Comparison of ENCODE assay signal across 9 cellular contexts in the genomic region with DNA sequence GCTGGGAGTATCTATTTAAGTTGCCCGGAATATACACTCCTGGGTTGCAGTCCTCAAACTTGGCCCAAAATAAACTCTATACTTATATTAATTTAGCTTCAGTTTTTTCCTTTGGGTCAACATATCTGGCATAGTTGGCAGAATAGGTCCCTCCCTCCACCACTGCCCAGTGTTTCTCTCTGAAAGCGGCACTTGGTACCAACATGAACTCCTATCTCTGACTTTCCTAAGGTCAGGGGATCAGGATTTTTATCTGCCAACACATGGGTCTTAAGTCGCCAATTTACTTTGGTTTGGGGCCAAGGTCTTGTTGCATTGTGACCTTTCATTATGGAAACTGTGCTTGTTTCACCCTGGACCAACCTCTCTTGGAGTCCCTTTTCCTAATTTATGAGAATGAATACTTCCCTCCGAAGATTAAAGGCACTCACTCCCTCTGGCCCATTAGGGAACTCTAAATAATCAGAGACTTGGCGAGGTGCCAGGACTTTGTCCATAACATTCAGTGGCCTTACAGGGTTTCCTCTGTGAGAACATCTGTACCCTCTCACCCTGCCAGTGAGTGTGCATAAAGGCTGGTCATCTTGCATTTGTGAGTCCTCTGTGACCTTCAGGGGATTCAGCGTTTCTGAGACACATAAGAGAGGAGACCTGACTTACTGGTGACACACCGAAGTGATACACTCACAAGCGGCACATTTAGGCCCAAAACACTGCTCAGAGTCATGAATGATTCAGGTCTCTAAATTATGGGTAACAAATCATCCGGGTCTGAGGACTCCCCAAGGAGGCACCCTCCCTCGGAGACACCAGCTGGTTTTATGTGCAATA. TPM values are rescaled to one million over a fixed set of nuclear protein-coding genes. Genes with fewer than 3 reads are reported as not detected.
DNase-seq lines count a peak whose midpoint lies in the region; ATAC-seq and TF ChIP-seq lines count a peak whose summit lies in the region.
"Had no signal": no experiment of that assay in that cellular context is flagged by ENCODE, and none has a peak within 500 bp of the region (broad histone marks: within the 10 kb centered on the region; RNA-seq: fewer than 3 reads in every experiment).

No MANE protein-coding gene starts in this region.

- ATAC-seq in heart left ventricle (peak; percentile 49 to 66 (median 57)), HG02884 (IDR thresholded peaks at IDR 0.05; ENCODE audit: unreplicated experiment) (no peak)

- H3K36me3 Mint-ChIP-seq in activated CD4-positive, alpha-beta T cell treated with anti-CD3 and anti-CD28 coated beads, Interleukin-2, amount 10 ng/mL, durations not matched to agents 24 days and 14 days (ENCODE audit: low read depth), result peaks cover 22% of the 10 kb centered on the region

- DNase-seq in HuH-7.5 (ENCODE audit: low spot score), result peak; percentile 28
- peak; percentile 14 for DNase-seq in RPMI8226
- DNase-seq in heart left ventricle, result peak in 4 of 5 donors; percentile 55 to 81 (median 71)
- peak in 14 of 49 donors; percentile 2 to 87 (median 10) for DNase-seq in substantia nigra (lab: John Stamatoyannopoulos, UW)
- no peak for DNase-seq in SIG-M5 treated with dmso at 0.1 percent for 504 hours (lab: John Stamatoyannopoulos, UW; ENCODE audit: unreplicated experiment)
- no peak for DNase-seq in activated CD4-positive, alpha-beta T cell treated with anti-CD3 and anti-CD28 coated beads, Interleukin-2, amount 10 ng/mL, durations not matched to agents 24 days and 14 days
- DNase-seq: activated naive CD4-positive, alpha-beta T cell treated with anti-CD3 and anti-CD28 coated beads for 36 hours had no signal

- no peak overlapping the region for H3K4me3 Mint-ChIP-seq in activated CD4-positive, alpha-beta T cell treated with anti-CD3 and anti-CD28 coated beads, Interleukin-2, amount 10 ng/mL, durations not matched to agents 24 days and 14 days
- H3K4me3 Mint-ChIP-seq: activated naive CD4-positive, alpha-beta T cell treated with anti-CD3 and anti-CD28 coated beads for 36 hours had no signal

- 32 to 50% (median 44%) methylated on average over 10 of the region's 10 CpGs for WGBS in heart left ventricle, 4 donors

- no peak for TF ChIP-seq CTCF in heart left ventricle (IDR thresholded peaks at IDR 0.05)

- H3K9me3 ChIP-seq in heart left ventricle, result no peaks in the 10 kb centered on the region

- H3K9me3 Mint-ChIP-seq in activated CD4-positive, alpha-beta T cell treated with anti-CD3 and anti-CD28 coated beads, Interleukin-2, amount 10 ng/mL, durations not matched to agents 24 days and 14 days, result no peaks in the 10 kb centered on the region
- H3K9me3 Mint-ChIP-seq: activated naive CD4-positive, alpha-beta T cell treated with anti-CD3 and anti-CD28 coated beads for 36 hours had no signal

- H3K27ac Mint-ChIP-seq in activated CD4-positive, alpha-beta T cell treated with anti-CD3 and anti-CD28 coated beads, Interleukin-2, amount 10 ng/mL, durations not matched to agents 24 days and 14 days, result no peak overlapping the region
- H3K27ac Mint-ChIP-seq: activated naive CD4-positive, alpha-beta T cell treated with anti-CD3 and anti-CD28 coated beads for 36 hours had no signal

- H3K27me3 ChIP-seq in heart left ventricle, result no peaks in the 10 kb centered on the region

- H3K4me3 ChIP-seq in heart left ventricle, result peak overlapping the region in 1 of 12 donors; percentile 12
- H3K4me3 ChIP-seq: PC-9 had no signal

- H3K4me1 Mint-ChIP-seq in activated CD4-positive, alpha-beta T cell treated with anti-CD3 and anti-CD28 coated beads, Interleukin-2, amount 10 ng/mL, durations not matched to agents 24 days and 14 days, result peaks cover 17% of the 10 kb centered on the region

- peaks cover 0 to 18% (median 11%) of the 10 kb centered on the region in 9 donors for H3K36me3 ChIP-seq in heart left ventricle

- no peaks in the 10 kb centered on the region for H3K27me3 Mint-ChIP-seq in activated CD4-positive, alpha-beta T cell treated with anti-CD3 and anti-CD28 coated beads, Interleukin-2, amount 10 ng/mL, durations not matched to agents 24 days and 14 days

- peak overlapping the region; percentile 27 to 62 (median 56) for H3K27ac ChIP-seq in heart left ventricle
- peak overlapping the region; percentile 17 for H3K27ac ChIP-seq in substantia nigra (ENCODE audit: low read depth, low read length, poor library complexity, severe bottlenecking)
- H3K27ac ChIP-seq: PC-9 had no signal

- no peak for TF ChIP-seq POLR2A in heart left ventricle (IDR thresholded peaks at IDR 0.05)

- peaks cover 3 to 50% (median 30%) of the 10 kb centered on the region in 12 donors for H3K4me1 ChIP-seq in heart left ventricle

- intact Hi-C loops in heart left ventricle (cut with DNase I), result loop anchor here in 3 of 10 donors (5.0 kb wide), 1 partner anchor 45 kb away; the partner anchor contains the start of gene KBTBD2 (in 3 of the 3)
- intact Hi-C loops in activated CD4-positive, alpha-beta T cell treated with anti-CD3 and anti-CD28 coated beads, Interleukin-2, amount 10 ng/mL, durations not matched to agents 24 days and 14 days (cut with micrococcal nuclease), result no loop called here

RNA-seq across cellular contexts. Expression of gene FKBP9, which starts 19.7 kb away (rescaled TPM):
- 100 to 1,000 TPM in 7 of 9 donors, 10 to 100 TPM in 2; 91.1 to 146 (median 130) TPM for total RNA-seq in heart left ventricle
- 10 to 100 TPM; 37.1 to 56.2 TPM for polyA plus RNA-seq in heart left ventricle
- 0.93 and 1.3 TPM in 2 replicates for total RNA-seq in activated CD4-positive, alpha-beta T cell treated with anti-CD3 and anti-CD28 coated beads, Interleukin-2, amount 10 ng/mL, durations not matched to agents 24 days and 14 days

RNA-seq across cellular contexts. Expression of gene KBTBD2, which starts 46.0 kb away (rescaled TPM):
- total RNA-seq in heart left ventricle, result 10 to 100 TPM; 21.4 to 39.3 (median 28.6) TPM
- 10 to 100 TPM; 10.4 to 23.4 TPM for polyA plus RNA-seq in heart left ventricle
- 30.2 and 31.5 TPM in 2 replicates for total RNA-seq in activated CD4-positive, alpha-beta T cell treated with anti-CD3 and anti-CD28 coated beads, Interleukin-2, amount 10 ng/mL, durations not matched to agents 24 days and 14 days

Comparison
In these comparisons a context has a peak if more than half of its experiments do, and no peak if none do; other contexts are left out.
1. DNase-seq: peak in HuH-7.5 (single experiment), RPMI8226 (single experiment) and heart left ventricle (4 of 5); none in SIG-M5 treated with dmso at 0.1 percent for 504 hours (single experiment) and activated CD4-positive, alpha-beta T cell treated with anti-CD3 and anti-CD28 coated beads, Interleukin-2, amount 10 ng/mL, durations not matched to agents 24 days and 14 days (single experiment).
2. RNA of gene FKBP9, which starts 19.7 kb away (total RNA-seq): 91.1 to 146 TPM in heart left ventricle; 0.93 to 1.3 TPM in activated CD4-positive, alpha-beta T cell treated with anti-CD3 and anti-CD28 coated beads, Interleukin-2, amount 10 ng/mL, durations not matched to agents 24 days and 14 days; every median in the first group is over 10 times any median in the second.